Comparison of ENCODE assay signal across 1 cellular context in genomic region chr6:88388589-88388988, GRCh38.
TF ChIP-seq lines count a peak whose summit lies in the region.

No MANE protein-coding gene starts in this region.

TF ChIP-seq in GM12878, 131 proteins besides CTCF, POLR2A, EP300 and RAD21 (continued from another document):
- TF ChIP-seq, protein P1, sequence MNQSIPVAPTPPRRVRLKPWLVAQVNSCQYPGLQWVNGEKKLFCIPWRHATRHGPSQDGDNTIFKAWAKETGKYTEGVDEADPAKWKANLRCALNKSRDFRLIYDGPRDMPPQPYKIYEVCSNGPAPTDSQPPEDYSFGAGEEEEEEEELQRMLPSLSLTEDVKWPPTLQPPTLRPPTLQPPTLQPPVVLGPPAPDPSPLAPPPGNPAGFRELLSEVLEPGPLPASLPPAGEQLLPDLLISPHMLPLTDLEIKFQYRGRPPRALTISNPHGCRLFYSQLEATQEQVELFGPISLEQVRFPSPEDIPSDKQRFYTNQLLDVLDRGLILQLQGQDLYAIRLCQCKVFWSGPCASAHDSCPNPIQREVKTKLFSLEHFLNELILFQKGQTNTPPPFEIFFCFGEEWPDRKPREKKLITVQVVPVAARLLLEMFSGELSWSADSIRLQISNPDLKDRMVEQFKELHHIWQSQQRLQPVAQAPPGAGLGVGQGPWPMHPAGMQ (IDR thresholded peaks at IDR 0.05; ENCODE audit: borderline replicate concordance), result no peak
- TF ChIP-seq TCF12 (IDR thresholded peaks at IDR 0.05; ENCODE audit: low read depth, low read length), result no peak
- no peak for TF ChIP-seq ZNF622 (IDR thresholded peaks at IDR 0.05)
- TF ChIP-seq KDM1A (IDR thresholded peaks at IDR 0.05; ENCODE audit: borderline replicate concordance), result no peak
- TF ChIP-seq HCFC1 (IDR thresholded peaks at IDR 0.05; ENCODE audit: low read length), result no peak
- no peak for TF ChIP-seq POLR2AphosphoS2 (IDR thresholded peaks at IDR 0.05; ENCODE audit: low read depth, low read length)
